ENCODE assay signal across 10 cellular contexts in genomic region chr20:3686867-3687321, GRCh38. TPM values are rescaled to one million over a fixed set of nuclear protein-coding genes. Genes with fewer than 3 reads are reported as not detected.
DNase-seq lines count a peak whose midpoint lies in the region; ATAC-seq and TF ChIP-seq lines count a peak whose summit lies in the region.
"Had no signal": no experiment of that assay in that cellular context is flagged by ENCODE, and none has a peak within 500 bp of the region (broad histone marks: within the 10 kb centered on the region; RNA-seq: fewer than 3 reads in every experiment).

No MANE protein-coding gene starts in this region.

- H3K36me3 ChIP-seq in right atrium auricular region (no peaks in the 10 kb centered on the region), sigmoid colon (no peaks in the 10 kb centered on the region)

- intact Hi-C loops in sigmoid colon (cut with DNase I): loop anchor here (10.0 kb wide), 2 partner anchors 158 to 918 kb away; partner anchors contain the start of gene MAVS

- TF ChIP-seq CTCF in right atrium auricular region (IDR thresholded peaks at IDR 0.05) (no peak), sigmoid colon (IDR thresholded peaks at IDR 0.05) (no peak)

- peaks cover 0 to 3% of the 10 kb centered on the region in 2 donors for H3K27me3 ChIP-seq in right atrium auricular region
- H3K27me3 ChIP-seq in sigmoid colon: no peaks in the 10 kb centered on the region

- peak overlapping the region; percentile 59 for H3K27ac ChIP-seq in angular gyrus (ENCODE audit: low read depth, low read length)
- peak overlapping the region; percentile 63 to 68 for H3K27ac ChIP-seq in right atrium auricular region
- H3K27ac ChIP-seq in sigmoid colon: peak overlapping the region; percentile 77 to 89 (median 79)
- H3K27ac ChIP-seq: KMS-11 had no signal

- no peak for ATAC-seq in GM21529 (IDR thresholded peaks at IDR 0.05; ENCODE audit: unreplicated experiment)
- ATAC-seq in naive thymus-derived CD8-positive, alpha-beta T cell: no peak
- ATAC-seq: natural killer cell treated with Interleukin-12 subunit alpha and Interleukin-12 subunit beta and Interleukin-15 and Interleukin-18, amount 100 ng/mL, for 72 hours had no signal

- POLR2A ChIA-PET in naive thymus-derived CD8-positive, alpha-beta T cell (lab: Charles Lee): no interaction called here

- H3K9me3 Mint-ChIP-seq in naive thymus-derived CD8-positive, alpha-beta T cell: no peaks in the 10 kb centered on the region
- H3K9me3 Mint-ChIP-seq: natural killer cell treated with Interleukin-12 subunit alpha and Interleukin-12 subunit beta and Interleukin-15 and Interleukin-18, amount 100 ng/mL, for 72 hours had no signal

- H3K4me3 ChIP-seq in right atrium auricular region (no peak overlapping the region), sigmoid colon (no peak overlapping the region)

- H3K4me1 Mint-ChIP-seq in naive thymus-derived CD8-positive, alpha-beta T cell: peaks cover 0 to 4% (median under 1%) of the 10 kb centered on the region in 4 donors

- TF ChIP-seq POLR2A in sigmoid colon (IDR thresholded peaks at IDR 0.05): no peak

- H3K36me3 Mint-ChIP-seq in naive thymus-derived CD8-positive, alpha-beta T cell: no peaks in the 10 kb centered on the region
- H3K36me3 Mint-ChIP-seq: natural killer cell treated with Interleukin-12 subunit alpha and Interleukin-12 subunit beta and Interleukin-15 and Interleukin-18, amount 100 ng/mL, for 72 hours had no signal

- DNase-seq in GM04503 (ENCODE audit: low read depth) (peak; percentile 93), right atrium auricular region (ENCODE audit: low spot score) (peak; percentile 94), sigmoid colon (peak; percentile 97), NCI-H510A (lab: John Stamatoyannopoulos, UW) (no peak), NCI-H774 (lab: John Stamatoyannopoulos, UW) (no peak)
- DNase-seq in naive thymus-derived CD8-positive, alpha-beta T cell: no peak

- no peak overlapping the region for H3K27ac Mint-ChIP-seq in naive thymus-derived CD8-positive, alpha-beta T cell
- H3K27ac Mint-ChIP-seq: natural killer cell treated with Interleukin-12 subunit alpha and Interleukin-12 subunit beta and Interleukin-15 and Interleukin-18, amount 100 ng/mL, for 72 hours had no signal

- peaks cover 0 to 18% of the 10 kb centered on the region in 2 donors for H3K4me1 ChIP-seq in right atrium auricular region
- peaks cover 0 to 38% (median 30%) of the 10 kb centered on the region in 4 donors for H3K4me1 ChIP-seq in sigmoid colon

- WGBS in sigmoid colon, 2 donors: 20 to 48% methylated on average over 9 of the region's 9 CpGs

- H3K9me3 ChIP-seq in right atrium auricular region (no peaks in the 10 kb centered on the region), sigmoid colon (no peaks in the 10 kb centered on the region)

- no peak overlapping the region for H3K4me3 Mint-ChIP-seq in naive thymus-derived CD8-positive, alpha-beta T cell
- H3K4me3 Mint-ChIP-seq: natural killer cell treated with Interleukin-12 subunit alpha and Interleukin-12 subunit beta and Interleukin-15 and Interleukin-18, amount 100 ng/mL, for 72 hours had no signal

- TF ChIP-seq EP300 in sigmoid colon (IDR thresholded peaks at IDR 0.05): peak; percentile 69 to 95 (median 74)

- peaks cover 11 to 39% (median 25%) of the 10 kb centered on the region in 5 donors for H3K27me3 Mint-ChIP-seq in naive thymus-derived CD8-positive, alpha-beta T cell

RNA-seq across cellular contexts. Expression of gene ADAM33, which starts 5.1 kb away (rescaled TPM):
- 10 to 100 TPM in 1 of 2 donors, 1 to 10 TPM in 1; 9.7 to 13.8 TPM for total RNA-seq in right atrium auricular region
- total RNA-seq in sigmoid colon: 100 to 1,000 TPM in 2 of 4 donors, 10 to 100 TPM in 2; 49.9 to 484 (median 103) TPM
- 10 to 100 TPM in 1 of 3 donors, 1 to 10 TPM in 1, under 1 TPM in 1; 0.69 to 12.3 (median 5.4) TPM for polyA plus RNA-seq in sigmoid colon
- total RNA-seq in naive thymus-derived CD8-positive, alpha-beta T cell: not detected
- polyA plus RNA-seq in naive thymus-derived CD8-positive, alpha-beta T cell: not detected
- total RNA-seq: natural killer cell treated with Interleukin-12 subunit alpha and Interleukin-12 subunit beta and Interleukin-15 and Interleukin-18, amount 100 ng/mL, for 72 hours had no signal

RNA-seq across cellular contexts. Expression of gene GFRA4, which starts 23.7 kb away (rescaled TPM):
- total RNA-seq in right atrium auricular region (not detected), sigmoid colon (not detected)
- polyA plus RNA-seq in sigmoid colon: not detected
- total RNA-seq in naive thymus-derived CD8-positive, alpha-beta T cell: not detected
- not detected for polyA plus RNA-seq in naive thymus-derived CD8-positive, alpha-beta T cell
- total RNA-seq: natural killer cell treated with Interleukin-12 subunit alpha and Interleukin-12 subunit beta and Interleukin-15 and Interleukin-18, amount 100 ng/mL, for 72 hours had no signal

RNA-seq across cellular contexts. Expression of gene SIGLEC1, which starts 25.5 kb away (rescaled TPM):
- 1 to 10 TPM; 3.2 to 3.9 TPM for total RNA-seq in right atrium auricular region
- 10 to 100 TPM in 3 of 4 donors, 1 to 10 TPM in 1; 9.9 to 17.1 (median 10.2) TPM for total RNA-seq in sigmoid colon
- 1 to 10 TPM; 2.4 to 6.9 (median 5.3) TPM for polyA plus RNA-seq in sigmoid colon
- under 1 TPM; 0.22 to 0.62 TPM for total RNA-seq in naive thymus-derived CD8-positive, alpha-beta T cell
- polyA plus RNA-seq in naive thymus-derived CD8-positive, alpha-beta T cell: not detected

RNA-seq across cellular contexts. Expression of gene HSPA12B, which starts 45.6 kb away (rescaled TPM):
- total RNA-seq in right atrium auricular region: 10 to 100 TPM; 11.2 to 13.4 TPM
- 10 to 100 TPM in 1 of 4 donors, 1 to 10 TPM in 3; 2.2 to 10.5 (median 7.8) TPM for total RNA-seq in sigmoid colon
- 1 to 10 TPM in 2 of 3 donors, under 1 TPM in 1; 0.69 to 7.8 (median 2.9) TPM for polyA plus RNA-seq in sigmoid colon
- not detected for total RNA-seq in naive thymus-derived CD8-positive, alpha-beta T cell
- under 1 TPM in 2 of 3 donors, not detected in 1; 0.05 to 0.07 TPM for polyA plus RNA-seq in naive thymus-derived CD8-positive, alpha-beta T cell
- total RNA-seq: natural killer cell treated with Interleukin-12 subunit alpha and Interleukin-12 subunit beta and Interleukin-15 and Interleukin-18, amount 100 ng/mL, for 72 hours had no signal

Comparison
In these comparisons a context has a peak if more than half of its experiments do, and no peak if none do; other contexts are left out.
1. DNase-seq: peak in GM04503 (single experiment), right atrium auricular region (single experiment) and sigmoid colon (single experiment); none in NCI-H510A (single experiment), naive thymus-derived CD8-positive, alpha-beta T cell (0 of 10) and NCI-H774 (single experiment).
2. RNA of gene ADAM33, which starts 5.1 kb away (total RNA-seq): 49.9 to 484 TPM in sigmoid colon and 9.7 to 13.8 TPM in right atrium auricular region; not detected in naive thymus-derived CD8-positive, alpha-beta T cell; every median in the first group is over 10 times any median in the second.
3. Peak in every context shown above with its lines, with median percentiles within 50 percentile points of each other: H3K27ac ChIP-seq.